Comparison of ENCODE assay signal across 2 cellular contexts in the genomic region with DNA sequence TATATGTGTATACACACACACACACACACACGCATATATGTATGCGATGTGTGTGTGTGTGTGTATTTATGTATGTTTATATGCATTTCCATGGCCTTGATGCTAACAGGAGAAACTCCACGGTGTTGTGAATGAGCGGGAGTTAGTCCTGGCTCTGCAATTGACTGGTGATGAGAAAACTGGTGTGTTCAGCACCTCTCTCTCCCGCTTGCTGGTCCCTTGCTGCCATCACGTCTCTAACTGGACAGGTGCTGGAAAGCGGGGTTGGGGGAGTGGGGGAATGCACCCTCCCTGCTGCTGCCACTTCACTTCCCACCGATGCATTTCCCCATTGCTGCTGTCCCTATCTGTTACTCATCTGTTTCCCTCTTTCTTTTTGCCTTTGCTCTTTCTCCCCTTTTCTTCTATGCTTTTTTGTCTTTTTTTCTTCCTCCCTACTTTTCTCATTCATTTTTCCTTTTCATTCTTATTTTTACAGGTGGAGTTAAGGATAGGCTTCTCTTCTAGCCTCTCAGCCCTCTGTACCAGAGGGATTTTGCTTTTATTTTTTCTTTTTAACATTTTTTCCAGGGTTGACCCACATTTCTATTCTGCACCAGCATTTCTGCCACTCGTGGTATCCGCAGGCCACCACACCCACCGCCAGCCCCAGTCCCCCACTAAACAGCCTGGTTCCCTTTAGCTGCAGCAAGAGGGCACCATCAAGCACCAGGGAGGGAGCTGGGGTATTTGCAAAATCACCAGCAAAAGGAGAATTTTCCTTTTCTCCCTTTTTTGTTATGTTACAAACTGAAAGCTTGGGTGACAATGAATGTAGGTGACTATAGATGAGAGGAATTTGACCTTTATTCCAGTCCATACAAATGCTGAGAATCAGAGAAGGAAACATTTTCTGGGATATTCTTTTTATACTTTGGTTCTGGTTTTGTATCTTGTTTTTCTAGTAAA.
TF ChIP-seq lines count a peak whose summit lies in the region.

No MANE protein-coding gene starts in this region.

TF ChIP-seq in SK-N-SH, 30 proteins besides CTCF, POLR2A, EP300 and RAD21 (continued from another document):
- TF ChIP-seq, protein P1, sequence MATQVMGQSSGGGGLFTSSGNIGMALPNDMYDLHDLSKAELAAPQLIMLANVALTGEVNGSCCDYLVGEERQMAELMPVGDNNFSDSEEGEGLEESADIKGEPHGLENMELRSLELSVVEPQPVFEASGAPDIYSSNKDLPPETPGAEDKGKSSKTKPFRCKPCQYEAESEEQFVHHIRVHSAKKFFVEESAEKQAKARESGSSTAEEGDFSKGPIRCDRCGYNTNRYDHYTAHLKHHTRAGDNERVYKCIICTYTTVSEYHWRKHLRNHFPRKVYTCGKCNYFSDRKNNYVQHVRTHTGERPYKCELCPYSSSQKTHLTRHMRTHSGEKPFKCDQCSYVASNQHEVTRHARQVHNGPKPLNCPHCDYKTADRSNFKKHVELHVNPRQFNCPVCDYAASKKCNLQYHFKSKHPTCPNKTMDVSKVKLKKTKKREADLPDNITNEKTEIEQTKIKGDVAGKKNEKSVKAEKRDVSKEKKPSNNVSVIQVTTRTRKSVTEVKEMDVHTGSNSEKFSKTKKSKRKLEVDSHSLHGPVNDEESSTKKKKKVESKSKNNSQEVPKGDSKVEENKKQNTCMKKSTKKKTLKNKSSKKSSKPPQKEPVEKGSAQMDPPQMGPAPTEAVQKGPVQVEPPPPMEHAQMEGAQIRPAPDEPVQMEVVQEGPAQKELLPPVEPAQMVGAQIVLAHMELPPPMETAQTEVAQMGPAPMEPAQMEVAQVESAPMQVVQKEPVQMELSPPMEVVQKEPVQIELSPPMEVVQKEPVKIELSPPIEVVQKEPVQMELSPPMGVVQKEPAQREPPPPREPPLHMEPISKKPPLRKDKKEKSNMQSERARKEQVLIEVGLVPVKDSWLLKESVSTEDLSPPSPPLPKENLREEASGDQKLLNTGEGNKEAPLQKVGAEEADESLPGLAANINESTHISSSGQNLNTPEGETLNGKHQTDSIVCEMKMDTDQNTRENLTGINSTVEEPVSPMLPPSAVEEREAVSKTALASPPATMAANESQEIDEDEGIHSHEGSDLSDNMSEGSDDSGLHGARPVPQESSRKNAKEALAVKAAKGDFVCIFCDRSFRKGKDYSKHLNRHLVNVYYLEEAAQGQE (IDR thresholded peaks at IDR 0.05; ENCODE audit: low read depth, low read length) = no peak
- TF ChIP-seq, protein P2, sequence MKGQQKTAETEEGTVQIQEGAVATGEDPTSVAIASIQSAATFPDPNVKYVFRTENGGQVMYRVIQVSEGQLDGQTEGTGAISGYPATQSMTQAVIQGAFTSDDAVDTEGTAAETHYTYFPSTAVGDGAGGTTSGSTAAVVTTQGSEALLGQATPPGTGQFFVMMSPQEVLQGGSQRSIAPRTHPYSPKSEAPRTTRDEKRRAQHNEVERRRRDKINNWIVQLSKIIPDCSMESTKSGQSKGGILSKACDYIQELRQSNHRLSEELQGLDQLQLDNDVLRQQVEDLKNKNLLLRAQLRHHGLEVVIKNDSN (IDR thresholded peaks at IDR 0.05; ENCODE audit: borderline replicate concordance, low read depth) = no peak
- TF ChIP-seq GABPA (IDR thresholded peaks at IDR 0.05; ENCODE audit: low read depth) (no peak), MXI1 (IDR thresholded peaks at IDR 0.05; ENCODE audit: low read depth, low read length) (no peak)

TF ChIP-seq in SK-N-SH treated with all-trans-retinoic acid at 6 μM for 48 hours, 23 proteins besides CTCF, POLR2A, EP300 and RAD21 (continued from another document):
- TF ChIP-seq ZC3H10 (CRISPR knock-in tag; IDR thresholded peaks at IDR 0.05) (no peak), TCF4 (CRISPR knock-in tag; IDR thresholded peaks at IDR 0.05; ENCODE audit: borderline replicate concordance) (no peak), BACH2 (CRISPR knock-in tag; IDR thresholded peaks at IDR 0.05; ENCODE audit: borderline replicate concordance) (no peak), ESRRG (CRISPR knock-in tag; IDR thresholded peaks at IDR 0.05) (no peak), SNAI2 (CRISPR knock-in tag; IDR thresholded peaks at IDR 0.05) (no peak), ISL1 (CRISPR knock-in tag; IDR thresholded peaks at IDR 0.05) (no peak), ZNF8 (CRISPR knock-in tag; IDR thresholded peaks at IDR 0.05) (no peak), PPARA (CRISPR knock-in tag; IDR thresholded peaks at IDR 0.05; ENCODE audit: borderline replicate concordance) (no peak), ZNF565 (CRISPR knock-in tag; conservative IDR thresholded peaks at IDR 0.05; ENCODE audit: low read depth) (no peak), ZNF70 (CRISPR knock-in tag; IDR thresholded peaks at IDR 0.05) (no peak), ARNTL (CRISPR knock-in tag; IDR thresholded peaks at IDR 0.05; ENCODE audit: borderline replicate concordance, low read depth) (no peak)
- TF ChIP-seq, protein P3, sequence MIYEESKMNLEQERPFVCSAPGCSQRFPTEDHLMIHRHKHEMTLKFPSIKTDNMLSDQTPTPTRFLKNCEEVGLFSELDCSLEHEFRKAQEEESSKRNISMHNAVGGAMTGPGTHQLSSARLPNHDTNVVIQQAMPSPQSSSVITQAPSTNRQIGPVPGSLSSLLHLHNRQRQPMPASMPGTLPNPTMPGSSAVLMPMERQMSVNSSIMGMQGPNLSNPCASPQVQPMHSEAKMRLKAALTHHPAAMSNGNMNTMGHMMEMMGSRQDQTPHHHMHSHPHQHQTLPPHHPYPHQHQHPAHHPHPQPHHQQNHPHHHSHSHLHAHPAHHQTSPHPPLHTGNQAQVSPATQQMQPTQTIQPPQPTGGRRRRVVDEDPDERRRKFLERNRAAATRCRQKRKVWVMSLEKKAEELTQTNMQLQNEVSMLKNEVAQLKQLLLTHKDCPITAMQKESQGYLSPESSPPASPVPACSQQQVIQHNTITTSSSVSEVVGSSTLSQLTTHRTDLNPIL (CRISPR knock-in tag; IDR thresholded peaks at IDR 0.05; ENCODE audit: low read depth) = no peak
- TF ChIP-seq, protein P4, sequence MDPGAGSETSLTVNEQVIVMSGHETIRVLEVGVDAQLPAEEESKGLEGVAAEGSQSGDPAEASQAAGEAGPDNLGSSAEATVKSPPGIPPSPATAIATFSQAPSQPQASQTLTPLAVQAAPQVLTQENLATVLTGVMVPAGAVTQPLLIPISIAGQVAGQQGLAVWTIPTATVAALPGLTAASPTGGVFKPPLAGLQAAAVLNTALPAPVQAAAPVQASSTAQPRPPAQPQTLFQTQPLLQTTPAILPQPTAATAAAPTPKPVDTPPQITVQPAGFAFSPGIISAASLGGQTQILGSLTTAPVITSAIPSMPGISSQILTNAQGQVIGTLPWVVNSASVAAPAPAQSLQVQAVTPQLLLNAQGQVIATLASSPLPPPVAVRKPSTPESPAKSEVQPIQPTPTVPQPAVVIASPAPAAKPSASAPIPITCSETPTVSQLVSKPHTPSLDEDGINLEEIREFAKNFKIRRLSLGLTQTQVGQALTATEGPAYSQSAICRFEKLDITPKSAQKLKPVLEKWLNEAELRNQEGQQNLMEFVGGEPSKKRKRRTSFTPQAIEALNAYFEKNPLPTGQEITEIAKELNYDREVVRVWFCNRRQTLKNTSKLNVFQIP (CRISPR knock-in tag; IDR thresholded peaks at IDR 0.05; ENCODE audit: borderline replicate concordance, low read depth) = no peak
- TF ChIP-seq, protein P5, sequence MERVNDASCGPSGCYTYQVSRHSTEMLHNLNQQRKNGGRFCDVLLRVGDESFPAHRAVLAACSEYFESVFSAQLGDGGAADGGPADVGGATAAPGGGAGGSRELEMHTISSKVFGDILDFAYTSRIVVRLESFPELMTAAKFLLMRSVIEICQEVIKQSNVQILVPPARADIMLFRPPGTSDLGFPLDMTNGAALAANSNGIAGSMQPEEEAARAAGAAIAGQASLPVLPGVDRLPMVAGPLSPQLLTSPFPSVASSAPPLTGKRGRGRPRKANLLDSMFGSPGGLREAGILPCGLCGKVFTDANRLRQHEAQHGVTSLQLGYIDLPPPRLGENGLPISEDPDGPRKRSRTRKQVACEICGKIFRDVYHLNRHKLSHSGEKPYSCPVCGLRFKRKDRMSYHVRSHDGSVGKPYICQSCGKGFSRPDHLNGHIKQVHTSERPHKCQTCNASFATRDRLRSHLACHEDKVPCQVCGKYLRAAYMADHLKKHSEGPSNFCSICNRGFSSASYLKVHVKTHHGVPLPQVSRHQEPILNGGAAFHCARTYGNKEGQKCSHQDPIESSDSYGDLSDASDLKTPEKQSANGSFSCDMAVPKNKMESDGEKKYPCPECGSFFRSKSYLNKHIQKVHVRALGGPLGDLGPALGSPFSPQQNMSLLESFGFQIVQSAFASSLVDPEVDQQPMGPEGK (CRISPR knock-in tag; IDR thresholded peaks at IDR 0.05; ENCODE audit: borderline replicate concordance) = no peak
